Comparison of ENCODE assay signal across 17 cellular contexts in the genomic region with DNA sequence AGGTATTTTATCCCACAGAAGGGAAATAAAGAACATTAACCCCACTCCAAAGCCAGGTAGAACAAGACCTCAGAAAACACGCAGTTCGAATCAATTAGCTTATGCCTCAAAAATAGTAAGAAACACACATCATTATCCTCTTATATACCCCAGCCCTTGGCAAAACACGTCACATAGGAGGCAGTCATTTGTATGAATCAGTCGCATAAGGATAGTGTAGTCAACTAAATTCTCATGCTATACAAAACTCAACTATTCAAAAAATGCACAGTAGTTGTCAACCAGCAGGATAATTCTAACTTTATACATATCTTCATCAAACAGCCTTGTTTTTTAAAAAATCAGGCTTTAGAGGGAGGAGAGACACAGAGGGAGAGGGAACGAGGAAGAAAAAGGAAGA.
A peak's percentile ranks its signal among the peaks of the same experiment; 100 is the strongest.
DNase-seq lines count a peak whose midpoint lies in the region; ATAC-seq and TF ChIP-seq lines count a peak whose summit lies in the region.
"Had no signal": no experiment of that assay in that cellular context is flagged by ENCODE, and none has a peak within 500 bp of the region (broad histone marks: within the 10 kb centered on the region; RNA-seq: fewer than 3 reads in every experiment).

No MANE protein-coding gene starts in this region.

- ATAC-seq in activated B cell treated with CpG ODN at 0.5 μM for 24 hours (ENCODE audit: low read depth) = no peak
- no peak for ATAC-seq in memory B cell (ENCODE audit: low read depth)
- no peak for ATAC-seq in stimulated activated memory B cell treated with anti-CD40 and anti-IgM and Interleukin-4, amounts not matched to agents 10 μg/mL and 1 μg/mL and 100 μg/mL, for 72 hours
- no peak for ATAC-seq in activated CD8-positive, alpha-beta T cell treated with anti-CD3 and anti-CD28 coated beads for 36 hours
- ATAC-seq: HepG2 had no signal

- CTCF ChIA-PET in activated naive CD4-positive, alpha-beta T cell treated with anti-CD3 and anti-CD28 coated beads for 36 hours (lab: Charles Lee) = no interaction called here
- CTCF ChIA-PET in activated B cell treated with CpG ODN at 0.5 μM for 24 hours (lab: Charles Lee) = no interaction called here
- CTCF ChIA-PET in activated CD8-positive, alpha-beta T cell treated with anti-CD3 and anti-CD28 coated beads for 36 hours (lab: Charles Lee) = no interaction called here

- H3K4me1 Mint-ChIP-seq in activated naive CD4-positive, alpha-beta T cell treated with anti-CD3 and anti-CD28 coated beads for 36 hours (ENCODE audit: low read depth) = peaks cover 65% of the 10 kb centered on the region
- H3K4me1 Mint-ChIP-seq in activated B cell treated with CpG ODN at 0.5 μM for 24 hours (peaks cover 29% of the 10 kb centered on the region), memory B cell (peaks cover 10% of the 10 kb centered on the region)
- H3K4me1 Mint-ChIP-seq in stimulated activated memory B cell treated with anti-CD40 and anti-IgM and Interleukin-4, amounts not matched to agents 10 μg/mL and 1 μg/mL and 100 μg/mL, for 72 hours = peaks cover 13% of the 10 kb centered on the region
- peaks cover 60% of the 10 kb centered on the region for H3K4me1 Mint-ChIP-seq in activated CD8-positive, alpha-beta T cell treated with anti-CD3 and anti-CD28 coated beads for 36 hours (ENCODE audit: low read depth)

- no peak overlapping the region for H3K4me3 Mint-ChIP-seq in activated naive CD4-positive, alpha-beta T cell treated with anti-CD3 and anti-CD28 coated beads for 36 hours
- H3K4me3 Mint-ChIP-seq in activated B cell treated with CpG ODN at 0.5 μM for 24 hours (no peak overlapping the region), memory B cell (no peak overlapping the region)
- no peak overlapping the region for H3K4me3 Mint-ChIP-seq in stimulated activated memory B cell treated with anti-CD40 and anti-IgM and Interleukin-4, amounts not matched to agents 10 μg/mL and 1 μg/mL and 100 μg/mL, for 72 hours
- H3K4me3 Mint-ChIP-seq in activated CD8-positive, alpha-beta T cell treated with anti-CD3 and anti-CD28 coated beads for 36 hours = no peak overlapping the region

- peaks cover 3% of the 10 kb centered on the region for H3K36me3 Mint-ChIP-seq in activated naive CD4-positive, alpha-beta T cell treated with anti-CD3 and anti-CD28 coated beads for 36 hours (ENCODE audit: low read depth)
- H3K36me3 Mint-ChIP-seq in activated B cell treated with CpG ODN at 0.5 μM for 24 hours (ENCODE audit: low read depth) (peaks cover 30% of the 10 kb centered on the region), memory B cell (peaks cover 7% of the 10 kb centered on the region)
- peaks cover 5% of the 10 kb centered on the region for H3K36me3 Mint-ChIP-seq in stimulated activated memory B cell treated with anti-CD40 and anti-IgM and Interleukin-4, amounts not matched to agents 10 μg/mL and 1 μg/mL and 100 μg/mL, for 72 hours
- peaks cover 48% of the 10 kb centered on the region for H3K36me3 Mint-ChIP-seq in activated CD8-positive, alpha-beta T cell treated with anti-CD3 and anti-CD28 coated beads for 36 hours (ENCODE audit: low read depth)

- no peaks in the 10 kb centered on the region for H3K27me3 Mint-ChIP-seq in activated naive CD4-positive, alpha-beta T cell treated with anti-CD3 and anti-CD28 coated beads for 36 hours (ENCODE audit: low read depth)
- H3K27me3 Mint-ChIP-seq in activated B cell treated with CpG ODN at 0.5 μM for 24 hours (no peaks in the 10 kb centered on the region), memory B cell (no peaks in the 10 kb centered on the region)
- no peaks in the 10 kb centered on the region for H3K27me3 Mint-ChIP-seq in stimulated activated memory B cell treated with anti-CD40 and anti-IgM and Interleukin-4, amounts not matched to agents 10 μg/mL and 1 μg/mL and 100 μg/mL, for 72 hours
- H3K27me3 Mint-ChIP-seq in activated CD8-positive, alpha-beta T cell treated with anti-CD3 and anti-CD28 coated beads for 36 hours = no peaks in the 10 kb centered on the region

- H3K27ac Mint-ChIP-seq in activated naive CD4-positive, alpha-beta T cell treated with anti-CD3 and anti-CD28 coated beads for 36 hours = peak overlapping the region; percentile 7
- H3K27ac Mint-ChIP-seq in activated B cell treated with CpG ODN at 0.5 μM for 24 hours (peak overlapping the region; percentile 4), memory B cell (peak overlapping the region; percentile 1)
- peak overlapping the region; percentile 29 for H3K27ac Mint-ChIP-seq in stimulated activated memory B cell treated with anti-CD40 and anti-IgM and Interleukin-4, amounts not matched to agents 10 μg/mL and 1 μg/mL and 100 μg/mL, for 72 hours
- H3K27ac Mint-ChIP-seq in activated CD8-positive, alpha-beta T cell treated with anti-CD3 and anti-CD28 coated beads for 36 hours = no peak overlapping the region

- DNase-seq in activated naive CD4-positive, alpha-beta T cell treated with anti-CD3 and anti-CD28 coated beads for 36 hours = no peak
- no peak for DNase-seq in activated naive CD4-positive, alpha-beta T cell treated with Interleukin-2 at 50 U/mL for 16 hours
- DNase-seq in activated B cell treated with CpG ODN at 0.5 μM for 24 hours (no peak), memory B cell (ENCODE audit: low spot score in 2 of 2) (no peak), RPMI8226 (no peak)
- no peak for DNase-seq in activated effector memory CD4-positive, alpha-beta T cell treated with Interleukin-2 at 50 U/mL for 16 hours
- DNase-seq in activated CD8-positive, alpha-beta T cell treated with anti-CD3 and anti-CD28 coated beads for 36 hours = no peak
- DNase-seq: C1 segment of cervical spinal cord, COR-L47, NCI-H1105 treated with DMSO at 0.1 percent for 48 hours, NCI-H187, NCI-H226, NCI-H524 treated with DMSO at 0.1 percent for 48 hours, Peyer's patch, Right ventricle myocardium superior had no signal

- no peaks in the 10 kb centered on the region for H3K9me3 Mint-ChIP-seq in activated naive CD4-positive, alpha-beta T cell treated with anti-CD3 and anti-CD28 coated beads for 36 hours
- H3K9me3 Mint-ChIP-seq in activated B cell treated with CpG ODN at 0.5 μM for 24 hours = no peaks in the 10 kb centered on the region
- H3K9me3 Mint-ChIP-seq in memory B cell = no peaks in the 10 kb centered on the region
- no peaks in the 10 kb centered on the region for H3K9me3 Mint-ChIP-seq in stimulated activated memory B cell treated with anti-CD40 and anti-IgM and Interleukin-4, amounts not matched to agents 10 μg/mL and 1 μg/mL and 100 μg/mL, for 72 hours
- H3K9me3 Mint-ChIP-seq in activated CD8-positive, alpha-beta T cell treated with anti-CD3 and anti-CD28 coated beads for 36 hours = no peaks in the 10 kb centered on the region

- TF ChIP-seq CTCF in activated B cell treated with CpG ODN at 0.5 μM for 24 hours (IDR thresholded peaks at IDR 0.05) = no peak
- no peak for TF ChIP-seq CTCF in activated CD8-positive, alpha-beta T cell treated with anti-CD3 and anti-CD28 coated beads for 36 hours (IDR thresholded peaks at IDR 0.05)

- intact Hi-C loops in activated naive CD4-positive, alpha-beta T cell treated with anti-CD3 and anti-CD28 coated beads for 36 hours (cut with micrococcal nuclease) = no loop called here
- intact Hi-C loops in activated B cell treated with CpG ODN at 0.5 μM for 24 hours (cut with micrococcal nuclease) = no loop called here
- intact Hi-C loops in activated CD8-positive, alpha-beta T cell treated with anti-CD3 and anti-CD28 coated beads for 36 hours (cut with micrococcal nuclease) = no loop called here

- POLR2A ChIA-PET in activated B cell treated with CpG ODN at 0.5 μM for 24 hours (lab: Charles Lee) = interaction anchor here (0.6 kb wide), 1 partner anchor 42 kb away, joined by 3 read pairs; no protein-coding TSS in a partner anchor
- POLR2A ChIA-PET in activated CD8-positive, alpha-beta T cell treated with anti-CD3 and anti-CD28 coated beads for 36 hours (lab: Charles Lee) = interaction anchor here (0.5 to 0.7 kb wide), 2 partner anchors 31 to 285 kb away, joined by 3 to 4 read pairs; no protein-coding TSS in a partner anchor
